Comparison of ENCODE assay signal across 27 cellular contexts in the genomic region with DNA sequence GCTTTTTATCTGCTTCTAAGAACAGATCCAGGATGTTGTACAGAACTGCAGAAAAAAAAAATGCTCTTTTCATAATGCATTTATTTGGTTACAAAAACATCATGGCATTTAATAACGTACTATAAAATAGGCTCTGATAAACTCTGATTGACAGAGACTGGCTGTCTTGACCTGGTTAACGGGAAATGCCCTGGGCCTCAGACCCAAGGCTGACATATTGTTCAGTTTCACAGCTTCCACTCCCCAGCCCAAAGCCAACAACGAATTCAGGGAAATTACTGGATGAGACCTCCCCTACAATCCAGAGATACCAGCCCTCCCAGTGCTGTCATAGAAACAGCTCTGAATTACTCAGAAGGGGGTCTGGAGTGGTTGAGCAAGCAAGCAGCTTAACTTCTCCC.
DNase-seq lines count a peak whose midpoint lies in the region; ATAC-seq and TF ChIP-seq lines count a peak whose summit lies in the region.
"Had no signal": no experiment of that assay in that cellular context is flagged by ENCODE, and none has a peak within 500 bp of the region (broad histone marks: within the 10 kb centered on the region; RNA-seq: fewer than 3 reads in every experiment).

No MANE protein-coding gene starts in this region.

- H3K9me3 Mint-ChIP-seq in brain (no peaks in the 10 kb centered on the region), mesothelial cell of epicardium (no peaks in the 10 kb centered on the region), Calu3 (ENCODE audit: low read depth, unreplicated experiment) (no peaks in the 10 kb centered on the region)
- H3K9me3 Mint-ChIP-seq: activated naive CD4-positive, alpha-beta T cell treated with anti-CD3 and anti-CD28 coated beads, Interleukin-2, amount 50 U/mL, for 24 hours; activated T-helper 17 cell treated with anti-CD3 and anti-CD28 coated beads, Interleukin-2, amount 50 U/mL, for 72 hours; HFFc6; natural killer cell treated with Interleukin-12 subunit alpha and Interleukin-12 subunit beta and Interleukin-15 and Interleukin-18, amount 100 ng/mL, for 72 hours; stimulated activated naive CD8-positive, alpha-beta T cell treated with anti-CD3 and anti-CD28 coated beads, Interleukin-15, Interleukin-2, amounts not matched to agents 100 ng/mL and 50 ng/mL, for 24 hours had no signal

- ATAC-seq in GM21515 (IDR thresholded peaks at IDR 0.05; ENCODE audit: unreplicated experiment) (no peak), GM19463 (IDR thresholded peaks at IDR 0.05; ENCODE audit: unreplicated experiment) (no peak)
- ATAC-seq: activated T-helper 17 cell treated with anti-CD3 and anti-CD28 coated beads, Interleukin-2, amount 50 U/mL, for 72 hours; heart left ventricle; left colon; natural killer cell treated with Interleukin-12 subunit alpha and Interleukin-12 subunit beta and Interleukin-15 and Interleukin-18, amount 100 ng/mL, for 72 hours; sciatic nerve had no signal

- no peaks in the 10 kb centered on the region for H3K36me3 Mint-ChIP-seq in brain
- no peaks in the 10 kb centered on the region for H3K36me3 Mint-ChIP-seq in mesothelial cell of epicardium
- no peaks in the 10 kb centered on the region for H3K36me3 Mint-ChIP-seq in Calu3 (ENCODE audit: insufficient read depth, unreplicated experiment)
- H3K36me3 Mint-ChIP-seq: activated naive CD4-positive, alpha-beta T cell treated with anti-CD3 and anti-CD28 coated beads, Interleukin-2, amount 50 U/mL, for 24 hours; natural killer cell treated with Interleukin-12 subunit alpha and Interleukin-12 subunit beta and Interleukin-15 and Interleukin-18, amount 100 ng/mL, for 72 hours had no signal

- H3K4me3 Mint-ChIP-seq in brain (no peak overlapping the region), mesothelial cell of epicardium (no peak overlapping the region), Calu3 (ENCODE audit: low read depth, unreplicated experiment) (no peak overlapping the region)
- H3K4me3 Mint-ChIP-seq: activated naive CD4-positive, alpha-beta T cell treated with anti-CD3 and anti-CD28 coated beads, Interleukin-2, amount 50 U/mL, for 24 hours; activated T-helper 17 cell treated with anti-CD3 and anti-CD28 coated beads, Interleukin-2, amount 50 U/mL, for 72 hours; HFFc6; natural killer cell treated with Interleukin-12 subunit alpha and Interleukin-12 subunit beta and Interleukin-15 and Interleukin-18, amount 100 ng/mL, for 72 hours; stimulated activated naive CD8-positive, alpha-beta T cell treated with anti-CD3 and anti-CD28 coated beads, Interleukin-15, Interleukin-2, amounts not matched to agents 100 ng/mL and 50 ng/mL, for 24 hours had no signal

- no TSS peak for BruUV-seq in Calu3 (replicated peaks; lab: Mats Ljungman, UMichigan)

- TF ChIP-seq CTCF in brain (conservative IDR thresholded peaks at IDR 0.05) = no peak
- no peak for TF ChIP-seq CTCF in mesothelial cell of epicardium (IDR thresholded peaks at IDR 0.05; ENCODE audit: unreplicated experiment)
- TF ChIP-seq CTCF in Calu3 (IDR thresholded peaks at IDR 0.05; ENCODE audit: unreplicated experiment) = no peak

- CTCF ChIA-PET in Calu3 (lab: Charles Lee) = interaction anchor here (0.7 kb wide), 1 partner anchor 15 kb away, joined by 3 read pairs; no protein-coding TSS in a partner anchor

- intact Hi-C loops in Calu3 (cut with micrococcal nuclease; ENCODE audit: unreplicated experiment) = no loop called here

- DNase-seq in ELF-1 (ENCODE audit: low read depth, low spot score) = peak; percentile 53
- peak; percentile 41 for DNase-seq in NCI-H2227 treated with DMSO at 0.1 percent for 48 hours (lab: John Stamatoyannopoulos, UW)
- no peak for DNase-seq in mesothelial cell of epicardium (ENCODE audit: low spot score in 2 of 2, unreplicated experiment in 2 of 2)
- DNase-seq in Calu3 = no peak
- no peak for DNase-seq in stimulated activated naive CD4-positive, alpha-beta T cell treated with Interleukin-2 at 50 U/mL for 16 hours (lab: John Stamatoyannopoulos, UW)
- DNase-seq: activated CD4-positive, alpha-beta T cell treated with anti-CD3 and anti-CD28 coated beads, Interleukin-2, amount 50 U/mL, for 48 hours; activated CD4-positive, CD25-positive, alpha-beta regulatory T cell; activated CD8-positive, alpha-beta memory T cell treated with anti-CD3 and anti-CD28 coated beads, Interleukin-2, amount 50 U/mL, for 48 hours; EL; erythroblast; foreskin fibroblast; heart left ventricle; HFFc6; left colon; NCI-H2107; NCI-H526 treated with DMSO at 0.1 percent for 48 hours; PC-9; posterior cingulate gyrus; SHP77 treated with DMSO at 0.1 percent for 48 hours had no signal

- no peaks in the 10 kb centered on the region for H3K27me3 Mint-ChIP-seq in brain
- H3K27me3 Mint-ChIP-seq in mesothelial cell of epicardium (ENCODE audit: low read depth) = no peaks in the 10 kb centered on the region
- no peaks in the 10 kb centered on the region for H3K27me3 Mint-ChIP-seq in Calu3 (ENCODE audit: unreplicated experiment)
- H3K27me3 Mint-ChIP-seq: activated naive CD4-positive, alpha-beta T cell treated with anti-CD3 and anti-CD28 coated beads, Interleukin-2, amount 50 U/mL, for 24 hours; activated T-helper 17 cell treated with anti-CD3 and anti-CD28 coated beads, Interleukin-2, amount 50 U/mL, for 72 hours; stimulated activated naive CD8-positive, alpha-beta T cell treated with anti-CD3 and anti-CD28 coated beads, Interleukin-15, Interleukin-2, amounts not matched to agents 100 ng/mL and 50 ng/mL, for 24 hours had no signal

- H3K27ac Mint-ChIP-seq in brain (peak overlapping the region in 4 of 5 experiments; percentile 28 to 76 (median 56)), mesothelial cell of epicardium (peak overlapping the region; percentile 87), Calu3 (ENCODE audit: unreplicated experiment) (no peak overlapping the region)
- H3K27ac Mint-ChIP-seq: activated naive CD4-positive, alpha-beta T cell treated with anti-CD3 and anti-CD28 coated beads, Interleukin-2, amount 50 U/mL, for 24 hours; activated T-helper 17 cell treated with anti-CD3 and anti-CD28 coated beads, Interleukin-2, amount 50 U/mL, for 72 hours; HFFc6; natural killer cell treated with Interleukin-12 subunit alpha and Interleukin-12 subunit beta and Interleukin-15 and Interleukin-18, amount 100 ng/mL, for 72 hours; stimulated activated naive CD8-positive, alpha-beta T cell treated with anti-CD3 and anti-CD28 coated beads, Interleukin-15, Interleukin-2, amounts not matched to agents 100 ng/mL and 50 ng/mL, for 24 hours had no signal

- peaks cover 34% of the 10 kb centered on the region for H3K4me1 Mint-ChIP-seq in brain
- peaks cover 26% of the 10 kb centered on the region for H3K4me1 Mint-ChIP-seq in mesothelial cell of epicardium
- peaks cover 14% of the 10 kb centered on the region for H3K4me1 Mint-ChIP-seq in Calu3 (ENCODE audit: low read depth, unreplicated experiment)
- H3K4me1 Mint-ChIP-seq: activated naive CD4-positive, alpha-beta T cell treated with anti-CD3 and anti-CD28 coated beads, Interleukin-2, amount 50 U/mL, for 24 hours; activated T-helper 17 cell treated with anti-CD3 and anti-CD28 coated beads, Interleukin-2, amount 50 U/mL, for 72 hours had no signal

Comparison
In these comparisons a context has a peak if more than half of its experiments do, and no peak if none do; other contexts are left out.
1. DNase-seq: peak in ELF-1 (single experiment) and NCI-H2227 treated with DMSO at 0.1 percent for 48 hours (single experiment); none in mesothelial cell of epicardium (0 of 2), Calu3 (single experiment) and stimulated activated naive CD4-positive, alpha-beta T cell treated with Interleukin-2 at 50 U/mL for 16 hours (single experiment).